22 cellular contexts compared by ENCODE assay signal in genomic region chr1:42450081-42450480, GRCh38. TPM values are rescaled to one million over a fixed set of nuclear protein-coding genes. Genes with fewer than 3 reads are reported as not detected.
"Had no signal": no experiment of that assay in that cellular context is flagged by ENCODE, and none has a peak within 500 bp of the region (broad histone marks: within the 10 kb centered on the region; RNA-seq: fewer than 3 reads in every experiment).

No MANE protein-coding gene starts in this region.

- H3K4me3 ChIP-seq: Peyer's patch, SJCRH30 had no signal

- H3K27me3 Mint-ChIP-seq: activated naive CD8-positive, alpha-beta T cell had no signal

- H3K27me3 ChIP-seq: Peyer's patch had no signal

- FAIRE-seq: astrocyte had no signal

- H3K4me3 Mint-ChIP-seq: activated naive CD8-positive, alpha-beta T cell had no signal

- H3K27ac Mint-ChIP-seq: activated naive CD8-positive, alpha-beta T cell had no signal

- H3K36me3 ChIP-seq: Peyer's patch, SJCRH30 had no signal

- DNase-seq: activated CD4-positive, alpha-beta T cell treated with anti-CD3 and anti-CD28 coated beads for 48 hours; activated CD4-positive, alpha-beta T cell treated with anti-CD3 and anti-CD28 coated beads, Interleukin-2, amount 50 U/mL, for 48 hours; activated effector memory CD4-positive, alpha-beta T cell treated with Interleukin-2 at 50 U/mL for 16 hours; activated naive CD4-positive, alpha-beta T cell treated with Interleukin-2 at 50 U/mL for 16 hours; activated T-cell treated with anti-CD3 and anti-CD28 coated beads for 4 hours; amygdala; caudate nucleus; KG1; NCI-H1048; NCI-H146; NCI-H187 treated with DMSO at 0.1 percent for 48 hours; NCI-H2081 treated with DMSO at 0.1 percent for 48 hours; NCI-H446; NCI-H524; Peyer's patch; Right ventricle myocardium superior; SJCRH30; SK-N-SH had no signal

RNA-seq across cellular contexts. Expression of gene ZMYND12, which starts 5.7 kb away (rescaled TPM):
- total RNA-seq: LHCN-M2; T-helper 1 cell treated with Interleukin-12 subunit alpha and Interleukin-12 subunit beta and Interleukin-4 antibody, amounts not matched to agents 30 ng/mL and 1 ng/mL, for 36 hours had no signal
